In genomic region chr12:53379389-53380103, GRCh38 we compare ENCODE assay signal across 1 cellular context.
TF ChIP-seq lines count a peak whose summit lies in the region.

No MANE protein-coding gene starts in this region.

TF ChIP-seq in GM12878, 131 proteins besides CTCF, POLR2A, EP300 and RAD21 (continued from another document and continues in another):
- TF ChIP-seq, protein P1, sequence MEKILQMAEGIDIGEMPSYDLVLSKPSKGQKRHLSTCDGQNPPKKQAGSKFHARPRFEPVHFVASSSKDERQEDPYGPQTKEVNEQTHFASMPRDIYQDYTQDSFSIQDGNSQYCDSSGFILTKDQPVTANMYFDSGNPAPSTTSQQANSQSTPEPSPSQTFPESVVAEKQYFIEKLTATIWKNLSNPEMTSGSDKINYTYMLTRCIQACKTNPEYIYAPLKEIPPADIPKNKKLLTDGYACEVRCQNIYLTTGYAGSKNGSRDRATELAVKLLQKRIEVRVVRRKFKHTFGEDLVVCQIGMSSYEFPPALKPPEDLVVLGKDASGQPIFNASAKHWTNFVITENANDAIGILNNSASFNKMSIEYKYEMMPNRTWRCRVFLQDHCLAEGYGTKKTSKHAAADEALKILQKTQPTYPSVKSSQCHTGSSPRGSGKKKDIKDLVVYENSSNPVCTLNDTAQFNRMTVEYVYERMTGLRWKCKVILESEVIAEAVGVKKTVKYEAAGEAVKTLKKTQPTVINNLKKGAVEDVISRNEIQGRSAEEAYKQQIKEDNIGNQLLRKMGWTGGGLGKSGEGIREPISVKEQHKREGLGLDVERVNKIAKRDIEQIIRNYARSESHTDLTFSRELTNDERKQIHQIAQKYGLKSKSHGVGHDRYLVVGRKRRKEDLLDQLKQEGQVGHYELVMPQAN (conservative IDR thresholded peaks at IDR 0.05): no peak
- TF ChIP-seq ZZZ3 (IDR thresholded peaks at IDR 0.05; ENCODE audit: control insufficient read depth, insufficient read length, low read depth) (no peak), STAT1 (conservative IDR thresholded peaks at IDR 0.05) (no peak), KDM1A (IDR thresholded peaks at IDR 0.05; ENCODE audit: borderline replicate concordance) (no peak), CBX5 (IDR thresholded peaks at IDR 0.05; ENCODE audit: low read depth) (no peak), ZBED1 (IDR thresholded peaks at IDR 0.05; ENCODE audit: borderline replicate concordance) (no peak), RUNX3 (IDR thresholded peaks at IDR 0.05; ENCODE audit: low read length) (peak; percentile 5; the same call in 1 of the 2 replicates), SPI1 (IDR thresholded peaks at IDR 0.05; ENCODE audit: borderline replicate concordance, insufficient read depth, low read depth, low read length) (peak; percentile 10; the same call in 1 of the 2 replicates), BCL11A (IDR thresholded peaks at IDR 0.05; ENCODE audit: low read depth, low read length) (no peak), ZNF24 (IDR thresholded peaks at IDR 0.05) (no peak), BCL3 (IDR thresholded peaks at IDR 0.05; ENCODE audit: borderline replicate concordance, insufficient read depth, low read depth, low read length, poor library complexity, severe bottlenecking) (no peak), NR2C1 (IDR thresholded peaks at IDR 0.05) (no peak), HDAC2 (IDR thresholded peaks at IDR 0.05) (no peak), SMARCA5 (IDR thresholded peaks at IDR 0.05) (no peak), E2F4 (IDR thresholded peaks at IDR 0.05; ENCODE audit: low read depth, low read length) (peak; percentile 62; the same call in 1 of the 2 replicates), SUZ12 (IDR thresholded peaks at IDR 0.05; ENCODE audit: unreplicated experiment) (no peak), SRF (IDR thresholded peaks at IDR 0.05; ENCODE audit: low read depth in 2 of 2, low read length in 2 of 2) (0 out of 4 replicates have a peak, but pooled peaks of 1 of the 2 experiments have one; percentile 20), TCF7 (IDR thresholded peaks at IDR 0.05; ENCODE audit: borderline replicate concordance) (no peak), KLF5 (IDR thresholded peaks at IDR 0.05; ENCODE audit: partially characterized antibody) (peak; percentile 98), ZBTB33 (IDR thresholded peaks at IDR 0.05) (no peak; the same call in 1 of the 2 replicates), EGR1 (IDR thresholded peaks at IDR 0.05; ENCODE audit: borderline replicate concordance in 1 of 2, low read depth in 2 of 2, low read length in 2 of 2) (no peak), PML (IDR thresholded peaks at IDR 0.05; ENCODE audit: low read length) (no peak), ZNF622 (IDR thresholded peaks at IDR 0.05) (no peak), HSF1 (IDR thresholded peaks at IDR 0.05; ENCODE audit: low read depth, low read length) (no peak), TCF12 (IDR thresholded peaks at IDR 0.05; ENCODE audit: low read depth, low read length) (peak; percentile 73; the same call in 1 of the 2 replicates), ATF3 (IDR thresholded peaks at IDR 0.05; ENCODE audit: borderline replicate concordance, extremely low read depth, low read depth, low read length) (no peak), SIN3A (IDR thresholded peaks at IDR 0.05; ENCODE audit: low read depth, low read length) (no peak), REST (IDR thresholded peaks at IDR 0.05; ENCODE audit: low read depth, low read length) (no peak)
- TF ChIP-seq, protein P2, sequence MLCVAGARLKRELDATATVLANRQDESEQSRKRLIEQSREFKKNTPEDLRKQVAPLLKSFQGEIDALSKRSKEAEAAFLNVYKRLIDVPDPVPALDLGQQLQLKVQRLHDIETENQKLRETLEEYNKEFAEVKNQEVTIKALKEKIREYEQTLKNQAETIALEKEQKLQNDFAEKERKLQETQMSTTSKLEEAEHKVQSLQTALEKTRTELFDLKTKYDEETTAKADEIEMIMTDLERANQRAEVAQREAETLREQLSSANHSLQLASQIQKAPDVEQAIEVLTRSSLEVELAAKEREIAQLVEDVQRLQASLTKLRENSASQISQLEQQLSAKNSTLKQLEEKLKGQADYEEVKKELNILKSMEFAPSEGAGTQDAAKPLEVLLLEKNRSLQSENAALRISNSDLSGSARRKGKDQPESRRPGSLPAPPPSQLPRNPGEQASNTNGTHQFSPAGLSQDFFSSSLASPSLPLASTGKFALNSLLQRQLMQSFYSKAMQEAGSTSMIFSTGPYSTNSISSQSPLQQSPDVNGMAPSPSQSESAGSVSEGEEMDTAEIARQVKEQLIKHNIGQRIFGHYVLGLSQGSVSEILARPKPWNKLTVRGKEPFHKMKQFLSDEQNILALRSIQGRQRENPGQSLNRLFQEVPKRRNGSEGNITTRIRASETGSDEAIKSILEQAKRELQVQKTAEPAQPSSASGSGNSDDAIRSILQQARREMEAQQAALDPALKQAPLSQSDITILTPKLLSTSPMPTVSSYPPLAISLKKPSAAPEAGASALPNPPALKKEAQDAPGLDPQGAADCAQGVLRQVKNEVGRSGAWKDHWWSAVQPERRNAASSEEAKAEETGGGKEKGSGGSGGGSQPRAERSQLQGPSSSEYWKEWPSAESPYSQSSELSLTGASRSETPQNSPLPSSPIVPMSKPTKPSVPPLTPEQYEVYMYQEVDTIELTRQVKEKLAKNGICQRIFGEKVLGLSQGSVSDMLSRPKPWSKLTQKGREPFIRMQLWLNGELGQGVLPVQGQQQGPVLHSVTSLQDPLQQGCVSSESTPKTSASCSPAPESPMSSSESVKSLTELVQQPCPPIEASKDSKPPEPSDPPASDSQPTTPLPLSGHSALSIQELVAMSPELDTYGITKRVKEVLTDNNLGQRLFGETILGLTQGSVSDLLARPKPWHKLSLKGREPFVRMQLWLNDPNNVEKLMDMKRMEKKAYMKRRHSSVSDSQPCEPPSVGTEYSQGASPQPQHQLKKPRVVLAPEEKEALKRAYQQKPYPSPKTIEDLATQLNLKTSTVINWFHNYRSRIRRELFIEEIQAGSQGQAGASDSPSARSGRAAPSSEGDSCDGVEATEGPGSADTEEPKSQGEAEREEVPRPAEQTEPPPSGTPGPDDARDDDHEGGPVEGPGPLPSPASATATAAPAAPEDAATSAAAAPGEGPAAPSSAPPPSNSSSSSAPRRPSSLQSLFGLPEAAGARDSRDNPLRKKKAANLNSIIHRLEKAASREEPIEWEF (IDR thresholded peaks at IDR 0.05; ENCODE audit: insufficient replicate concordance, low read depth, low read length): no peak
- TF ChIP-seq, protein P3, sequence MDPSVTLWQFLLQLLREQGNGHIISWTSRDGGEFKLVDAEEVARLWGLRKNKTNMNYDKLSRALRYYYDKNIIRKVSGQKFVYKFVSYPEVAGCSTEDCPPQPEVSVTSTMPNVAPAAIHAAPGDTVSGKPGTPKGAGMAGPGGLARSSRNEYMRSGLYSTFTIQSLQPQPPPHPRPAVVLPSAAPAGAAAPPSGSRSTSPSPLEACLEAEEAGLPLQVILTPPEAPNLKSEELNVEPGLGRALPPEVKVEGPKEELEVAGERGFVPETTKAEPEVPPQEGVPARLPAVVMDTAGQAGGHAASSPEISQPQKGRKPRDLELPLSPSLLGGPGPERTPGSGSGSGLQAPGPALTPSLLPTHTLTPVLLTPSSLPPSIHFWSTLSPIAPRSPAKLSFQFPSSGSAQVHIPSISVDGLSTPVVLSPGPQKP (IDR thresholded peaks at IDR 0.05; ENCODE audit: low read depth, low read length): no peak; the same call in 1 of the 2 replicates
- TF ChIP-seq, protein P4, sequence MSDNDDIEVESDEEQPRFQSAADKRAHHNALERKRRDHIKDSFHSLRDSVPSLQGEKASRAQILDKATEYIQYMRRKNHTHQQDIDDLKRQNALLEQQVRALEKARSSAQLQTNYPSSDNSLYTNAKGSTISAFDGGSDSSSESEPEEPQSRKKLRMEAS (IDR thresholded peaks at IDR 0.05; ENCODE audit: low read depth, low read length): 0 out of 2 replicates have a peak, but pooled peaks have one; percentile 10
- TF ChIP-seq, protein P5, sequence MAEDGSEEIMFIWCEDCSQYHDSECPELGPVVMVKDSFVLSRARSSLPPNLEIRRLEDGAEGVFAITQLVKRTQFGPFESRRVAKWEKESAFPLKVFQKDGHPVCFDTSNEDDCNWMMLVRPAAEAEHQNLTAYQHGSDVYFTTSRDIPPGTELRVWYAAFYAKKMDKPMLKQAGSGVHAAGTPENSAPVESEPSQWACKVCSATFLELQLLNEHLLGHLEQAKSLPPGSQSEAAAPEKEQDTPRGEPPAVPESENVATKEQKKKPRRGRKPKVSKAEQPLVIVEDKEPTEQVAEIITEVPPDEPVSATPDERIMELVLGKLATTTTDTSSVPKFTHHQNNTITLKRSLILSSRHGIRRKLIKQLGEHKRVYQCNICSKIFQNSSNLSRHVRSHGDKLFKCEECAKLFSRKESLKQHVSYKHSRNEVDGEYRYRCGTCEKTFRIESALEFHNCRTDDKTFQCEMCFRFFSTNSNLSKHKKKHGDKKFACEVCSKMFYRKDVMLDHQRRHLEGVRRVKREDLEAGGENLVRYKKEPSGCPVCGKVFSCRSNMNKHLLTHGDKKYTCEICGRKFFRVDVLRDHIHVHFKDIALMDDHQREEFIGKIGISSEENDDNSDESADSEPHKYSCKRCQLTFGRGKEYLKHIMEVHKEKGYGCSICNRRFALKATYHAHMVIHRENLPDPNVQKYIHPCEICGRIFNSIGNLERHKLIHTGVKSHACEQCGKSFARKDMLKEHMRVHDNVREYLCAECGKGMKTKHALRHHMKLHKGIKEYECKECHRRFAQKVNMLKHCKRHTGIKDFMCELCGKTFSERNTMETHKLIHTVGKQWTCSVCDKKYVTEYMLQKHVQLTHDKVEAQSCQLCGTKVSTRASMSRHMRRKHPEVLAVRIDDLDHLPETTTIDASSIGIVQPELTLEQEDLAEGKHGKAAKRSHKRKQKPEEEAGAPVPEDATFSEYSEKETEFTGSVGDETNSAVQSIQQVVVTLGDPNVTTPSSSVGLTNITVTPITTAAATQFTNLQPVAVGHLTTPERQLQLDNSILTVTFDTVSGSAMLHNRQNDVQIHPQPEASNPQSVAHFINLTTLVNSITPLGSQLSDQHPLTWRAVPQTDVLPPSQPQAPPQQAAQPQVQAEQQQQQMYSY (CRISPR knock-in tag; IDR thresholded peaks at IDR 0.05): no peak
